Comparison of ENCODE assay signal across 19 cellular contexts in genomic region chr20:49986049-49986448, GRCh38. TPM values are rescaled to one million over a fixed set of nuclear protein-coding genes. Genes with fewer than 3 reads are reported as not detected.
A peak's percentile ranks its signal among the peaks of the same experiment; 100 is the strongest.
DNase-seq lines count a peak whose midpoint lies in the region; ATAC-seq and TF ChIP-seq lines count a peak whose summit lies in the region.
"Had no signal": no experiment of that assay in that cellular context is flagged by ENCODE, and none has a peak within 500 bp of the region (broad histone marks: within the 10 kb centered on the region; RNA-seq: fewer than 3 reads in every experiment).

No MANE protein-coding gene starts in this region.

- peaks cover 53% of the 10 kb centered on the region for H3K4me1 ChIP-seq in hepatocyte (ENCODE audit: insufficient read depth)
- peaks cover 11 to 96% (median 62%) of the 10 kb centered on the region in 5 donors for H3K4me1 ChIP-seq in subcutaneous abdominal adipose tissue (ENCODE audit: control insufficient read depth in 5 of 5, insufficient read depth in 5 of 5, low read length in 5 of 5)

- WGBS in hepatocyte (ENCODE audit: low lambda C conversion rate, missing lambda C conversion rate) = 65% methylated on average over 4 of the region's 4 CpGs

- TF ChIP-seq CTCF in WTC11 (IDR thresholded peaks at IDR 0.05) (no peak), hepatocyte (IDR thresholded peaks at IDR 0.05; ENCODE audit: poor library complexity) (no peak)

- H3K4me1 Mint-ChIP-seq in WTC11 = peaks cover 89% of the 10 kb centered on the region
- H3K4me1 Mint-ChIP-seq in activated naive CD8-positive, alpha-beta T cell treated with anti-CD3 and anti-CD28 coated beads, Interleukin-2, amount 50 U/mL, for 24 hours = peaks cover 29% of the 10 kb centered on the region

- CTCF ChIA-PET in WTC11 (lab: Charles Lee) = interaction anchor here (0.6 to 1.1 kb wide), 3 partner anchors 85 to 875 kb away, joined by 3 to 7 read pairs (median 4); no protein-coding TSS in a partner anchor

- POLR2A ChIA-PET in WTC11 (lab: Charles Lee) = no interaction called here

- no peak for ATAC-seq in WTC11
- no peak for ATAC-seq in activated naive CD8-positive, alpha-beta T cell treated with anti-CD3 and anti-CD28 coated beads, Interleukin-2, amount 50 U/mL, for 24 hours
- ATAC-seq in HG03354 (IDR thresholded peaks at IDR 0.05; ENCODE audit: poor library complexity, severe bottlenecking, unreplicated experiment) = no peak
- ATAC-seq: activated CD8-positive, alpha-beta T cell treated with anti-CD3 and anti-CD28 coated beads for 36 hours; mucosa of descending colon; stimulated activated effector memory CD8-positive, alpha-beta T cell treated with anti-CD3 and anti-CD28 coated beads, Interleukin-12 subunit alpha, Interleukin-12 subunit beta, amount 100 ng/mL, for 72 hours had no signal

- peak overlapping the region; percentile 94 for H3K4me2 ChIP-seq in hepatocyte

- no peak overlapping the region for H2AFZ ChIP-seq in hepatocyte

- H3K4me3 Mint-ChIP-seq in WTC11 = peak overlapping the region; percentile 16
- H3K4me3 Mint-ChIP-seq in activated naive CD8-positive, alpha-beta T cell treated with anti-CD3 and anti-CD28 coated beads, Interleukin-2, amount 50 U/mL, for 24 hours = no peak overlapping the region
- H3K4me3 Mint-ChIP-seq: activated CD8-positive, alpha-beta T cell treated with anti-CD3 and anti-CD28 coated beads for 36 hours; stimulated activated effector memory CD8-positive, alpha-beta T cell treated with anti-CD3 and anti-CD28 coated beads, Interleukin-12 subunit alpha, Interleukin-12 subunit beta, amount 100 ng/mL, for 72 hours had no signal

- H3K9ac ChIP-seq in subcutaneous abdominal adipose tissue (ENCODE audit: low read length in 5 of 5) = peak overlapping the region in 2 of 5 donors; percentile 35 to 44

- no peaks in the 10 kb centered on the region for H3K9me2 ChIP-seq in hepatocyte (replicated peaks; ENCODE audit: insufficient read depth)

- peaks cover 5% of the 10 kb centered on the region; the same call in 1 of the 2 replicates for H3K36me3 Mint-ChIP-seq in WTC11
- H3K36me3 Mint-ChIP-seq in activated naive CD8-positive, alpha-beta T cell treated with anti-CD3 and anti-CD28 coated beads, Interleukin-2, amount 50 U/mL, for 24 hours (ENCODE audit: low read depth) = no peaks in the 10 kb centered on the region

- peaks cover 7% of the 10 kb centered on the region for H4K20me1 ChIP-seq in hepatocyte (ENCODE audit: insufficient read depth, poor library complexity, severe bottlenecking)

- H3K36me3 ChIP-seq in H7 (replicated peaks; ENCODE audit: control insufficient read depth, insufficient read depth, low read length) (peaks cover 3% of the 10 kb centered on the region), hepatocyte (replicated peaks; ENCODE audit: insufficient read depth, low read depth) (no peaks in the 10 kb centered on the region), subcutaneous abdominal adipose tissue (ENCODE audit: control insufficient read depth in 5 of 5, insufficient read depth in 5 of 5, low read length in 5 of 5) (peaks cover 0 to 16% (median 0%) of the 10 kb centered on the region in 5 donors)

- H3K79me2 ChIP-seq in hepatocyte = peaks cover 46% of the 10 kb centered on the region

- peaks cover 17% of the 10 kb centered on the region for H3K27me3 Mint-ChIP-seq in WTC11 (ENCODE audit: low read depth)
- peaks cover 15% of the 10 kb centered on the region for H3K27me3 Mint-ChIP-seq in activated naive CD8-positive, alpha-beta T cell treated with anti-CD3 and anti-CD28 coated beads, Interleukin-2, amount 50 U/mL, for 24 hours

- H3K9me3 Mint-ChIP-seq in WTC11 = no peaks in the 10 kb centered on the region
- H3K9me3 Mint-ChIP-seq in activated naive CD8-positive, alpha-beta T cell treated with anti-CD3 and anti-CD28 coated beads, Interleukin-2, amount 50 U/mL, for 24 hours = no peaks in the 10 kb centered on the region
- H3K9me3 Mint-ChIP-seq: activated CD8-positive, alpha-beta T cell treated with anti-CD3 and anti-CD28 coated beads for 36 hours; stimulated activated effector memory CD8-positive, alpha-beta T cell treated with anti-CD3 and anti-CD28 coated beads, Interleukin-12 subunit alpha, Interleukin-12 subunit beta, amount 100 ng/mL, for 72 hours had no signal

- peak overlapping the region; percentile 95 for H3K27ac ChIP-seq in hepatocyte
- peak overlapping the region; percentile 78 for H3K27ac ChIP-seq in subcutaneous abdominal adipose tissue (ENCODE audit: low read depth, low read length)
- H3K27ac ChIP-seq: epithelial cell of prostate, RWPE1 had no signal

- DNase-seq in H7 (peak; percentile 45), WTC11 (ENCODE audit: low spot score) (no peak), hepatocyte (ENCODE audit: low spot score) (no peak), globus pallidus (ENCODE audit: low spot score) (no peak)
- no peak for DNase-seq in activated naive CD8-positive, alpha-beta T cell treated with anti-CD3 and anti-CD28 coated beads, Interleukin-2, amount 50 U/mL, for 24 hours
- DNase-seq: activated CD8-positive, alpha-beta T cell treated with anti-CD3 and anti-CD28 coated beads for 36 hours; activated effector memory CD4-positive, alpha-beta T cell treated with anti-CD3 and anti-CD28 coated beads, Interleukin-2, amount 50 U/mL, for 16 hours; caudate nucleus; COR-L47; mucosa of descending colon; NCI-H1417 treated with DMSO at 0.1 percent for 48 hours; stimulated activated CD4-positive, alpha-beta T cell treated with anti-CD3 and anti-CD28 coated beads, Interleukin-2, amount 100 ng/mL, for 48 hours; T1000 had no signal

- H3K4me3 ChIP-seq in H7 (ENCODE audit: insufficient read depth, low read depth, low read length) (no peak overlapping the region), hepatocyte (no peak overlapping the region), subcutaneous abdominal adipose tissue (ENCODE audit: low read depth in 1 of 5, low read length in 5 of 5) (peak overlapping the region in 3 of 5 donors; percentile 68 to 86 (median 73))
- H3K4me3 ChIP-seq: mucosa of descending colon had no signal

- H3K27me3 ChIP-seq in H7 (ENCODE audit: control insufficient read depth, insufficient read depth, low read length) (peaks cover 12% of the 10 kb centered on the region), hepatocyte (no peaks in the 10 kb centered on the region), subcutaneous abdominal adipose tissue (ENCODE audit: control insufficient read depth in 5 of 5, insufficient read depth in 4 of 5, low read length in 5 of 5) (peaks cover 0 to 23% (median 0%) of the 10 kb centered on the region in 5 donors)

- no peak overlapping the region for H3K27ac Mint-ChIP-seq in WTC11
- no peak overlapping the region for H3K27ac Mint-ChIP-seq in activated naive CD8-positive, alpha-beta T cell treated with anti-CD3 and anti-CD28 coated beads, Interleukin-2, amount 50 U/mL, for 24 hours
- H3K27ac Mint-ChIP-seq: activated CD8-positive, alpha-beta T cell treated with anti-CD3 and anti-CD28 coated beads for 36 hours; progenitor cell of endocrine pancreas; stimulated activated effector memory CD8-positive, alpha-beta T cell treated with anti-CD3 and anti-CD28 coated beads, Interleukin-12 subunit alpha, Interleukin-12 subunit beta, amount 100 ng/mL, for 72 hours had no signal

- H3K9me3 ChIP-seq in hepatocyte (ENCODE audit: low read depth) = no peaks in the 10 kb centered on the region
- H3K9me3 ChIP-seq in subcutaneous abdominal adipose tissue (ENCODE audit: control insufficient read depth in 5 of 5, low read length in 5 of 5) = no peaks in the 10 kb centered on the region
- H3K9me3 ChIP-seq: mucosa of descending colon had no signal

TF ChIP-seq in WTC11, 78 proteins besides CTCF, POLR2A, EP300 and RAD21 (continues in another document):
- TF ChIP-seq MXD4 (CRISPR knock-in tag; IDR thresholded peaks at IDR 0.05; ENCODE audit: borderline replicate concordance) (no peak), ZBTB43 (CRISPR knock-in tag; IDR thresholded peaks at IDR 0.05) (no peak), ATF1 (CRISPR knock-in tag; IDR thresholded peaks at IDR 0.05) (no peak), ZSCAN18 (CRISPR knock-in tag; IDR thresholded peaks at IDR 0.05) (no peak), NFYB (CRISPR knock-in tag; conservative IDR thresholded peaks at IDR 0.05; ENCODE audit: low read depth) (no peak)

RNA-seq across cellular contexts. Expression of gene SNAI1, which starts 3.3 kb away (rescaled TPM):
- total RNA-seq in H7 (2014; rRNA removed; shearing (Covaris generic)) = 9.4 and 13.3 TPM in 2 replicates
- total RNA-seq in WTC11 (2021) (7.0 to 8.7 TPM (median 7.9 TPM) in 3 replicates), hepatocyte (2.9 and 3.0 TPM in 2 replicates)
- 8.4 and 9.8 TPM in 2 replicates for polyA plus RNA-seq in hepatocyte

RNA-seq across cellular contexts. Expression of gene RNF114, which starts 49.9 kb away (rescaled TPM):
- 75.7 and 76.4 TPM in 2 replicates for total RNA-seq in H7 (2014; rRNA removed; shearing (Covaris generic))
- 86.6 to 91.6 TPM (median 88.1 TPM) in 3 replicates for total RNA-seq in WTC11 (2021)
- 67.1 and 93.7 TPM in 2 replicates for total RNA-seq in hepatocyte
- polyA plus RNA-seq in hepatocyte = 64.8 and 65.8 TPM in 2 replicates

Comparison
In these comparisons a context has a peak if more than half of its experiments do, and no peak if none do; other contexts are left out.
1. H3K4me3 ChIP-seq: peak in subcutaneous abdominal adipose tissue (3 of 5); none in H7 (single experiment) and hepatocyte (single experiment).